15 cellular contexts compared by ENCODE assay signal in genomic region chr4:78414116-78414515, GRCh38.
"Had no signal": no experiment of that assay in that cellular context is flagged by ENCODE, and none has a peak within 500 bp of the region (broad histone marks: within the 10 kb centered on the region; RNA-seq: fewer than 3 reads in every experiment).

No MANE protein-coding gene starts in this region.

- H3K27ac ChIP-seq: esophagus squamous epithelium, neutrophil, skin epidermis, thoracic aorta had no signal

- ATAC-seq: activated CD8-positive, alpha-beta memory T cell treated with anti-CD3 and anti-CD28 coated beads, Interleukin-2, amount 10 ng/mL, durations not matched to agents 7 days and 5 days; naive thymus-derived CD8-positive, alpha-beta T cell; stimulated activated naive CD8-positive, alpha-beta T cell treated with anti-CD3 and anti-CD28 coated beads, Interleukin-15, amount 100 ng/mL, for 72 hours had no signal

- DNase-seq: activated CD4-positive, alpha-beta T cell treated with anti-CD3 and anti-CD28 coated beads for 1 hour; activated CD4-positive, alpha-beta T cell treated with anti-CD3 and anti-CD28 coated beads, Interleukin-2, amount 50 U/mL, for 48 hours; activated CD8-positive, alpha-beta memory T cell treated with anti-CD3 and anti-CD28 coated beads, Interleukin-2, amount 10 ng/mL, durations not matched to agents 7 days and 5 days; activated effector memory CD4-positive, alpha-beta T cell treated with Interleukin-2 at 50 U/mL for 16 hours; activated T-cell treated with anti-CD3 and anti-CD28 coated beads, Interleukin-2, amount 50 U/mL, for 24 hours; esophagus squamous epithelium; glutamatergic neuron; naive thymus-derived CD8-positive, alpha-beta T cell; posterior cingulate gyrus; stimulated activated CD4-positive, alpha-beta T cell treated with anti-CD3 and anti-CD28 coated beads, Interleukin-4, amount 100 ng/mL, for 4 hours; stimulated activated naive CD8-positive, alpha-beta T cell treated with anti-CD3 and anti-CD28 coated beads, Interleukin-15, amount 100 ng/mL, for 72 hours had no signal

- H3K36me3 ChIP-seq: esophagus squamous epithelium, neutrophil, thoracic aorta had no signal

- H3K9me3 ChIP-seq: esophagus squamous epithelium, neutrophil, thoracic aorta had no signal

- H3K4me3 ChIP-seq: esophagus squamous epithelium, lung, skin epidermis, thoracic aorta had no signal

- H3K27me3 ChIP-seq: esophagus squamous epithelium, neutrophil had no signal
